Comparison of ENCODE assay signal across 2 cellular contexts in genomic region chrX:19332983-19333382, GRCh38.
A peak's percentile ranks its signal among the peaks of the same experiment; 100 is the strongest.
TF ChIP-seq lines count a peak whose summit lies in the region.

No MANE protein-coding gene starts in this region.

TF ChIP-seq in HepG2, 621 proteins besides CTCF, POLR2A, EP300 and RAD21 (continued from another document):
- TF ChIP-seq PPARG (CRISPR knock-in tag; conservative IDR thresholded peaks at IDR 0.05) (no peak), ZNF704 (CRISPR knock-in tag; IDR thresholded peaks at IDR 0.05; ENCODE audit: borderline replicate concordance) (no peak), GABPA (IDR thresholded peaks at IDR 0.05; ENCODE audit: low read depth, low read length) (no peak), GABPA (CRISPR knock-in tag; IDR thresholded peaks at IDR 0.05; ENCODE audit: low read depth) (no peak), ZNF326 (CRISPR knock-in tag; IDR thresholded peaks at IDR 0.05; ENCODE audit: borderline replicate concordance) (no peak), ZNF598 (CRISPR knock-in tag; IDR thresholded peaks at IDR 0.05; ENCODE audit: borderline replicate concordance) (no peak), POLR2G (IDR thresholded peaks at IDR 0.05; ENCODE audit: low read depth, low read length) (no peak), ZNF12 (CRISPR knock-in tag; IDR thresholded peaks at IDR 0.05) (no peak), ZNF431 (CRISPR knock-in tag; IDR thresholded peaks at IDR 0.05; ENCODE audit: borderline replicate concordance, low read depth) (no peak), REXO4 (CRISPR knock-in tag; IDR thresholded peaks at IDR 0.05; ENCODE audit: borderline replicate concordance) (no peak), ZNF747 (CRISPR knock-in tag; IDR thresholded peaks at IDR 0.05; ENCODE audit: borderline replicate concordance) (no peak), ZMYM2 (CRISPR knock-in tag; IDR thresholded peaks at IDR 0.05) (no peak), KAT2B (IDR thresholded peaks at IDR 0.05; ENCODE audit: borderline replicate concordance, low read depth, low read length) (no peak), ZSCAN22 (CRISPR knock-in tag; IDR thresholded peaks at IDR 0.05) (no peak), SP2 (CRISPR knock-in tag; IDR thresholded peaks at IDR 0.05) (no peak), HNRNPL (IDR thresholded peaks at IDR 0.05; ENCODE audit: low read depth, low read length) (no peak), ZNF800 (CRISPR knock-in tag; IDR thresholded peaks at IDR 0.05) (no peak), PHF8 (CRISPR knock-in tag; IDR thresholded peaks at IDR 0.05) (no peak), ZSCAN12 (CRISPR knock-in tag; IDR thresholded peaks at IDR 0.05) (no peak)
- TF ChIP-seq, protein P1, sequence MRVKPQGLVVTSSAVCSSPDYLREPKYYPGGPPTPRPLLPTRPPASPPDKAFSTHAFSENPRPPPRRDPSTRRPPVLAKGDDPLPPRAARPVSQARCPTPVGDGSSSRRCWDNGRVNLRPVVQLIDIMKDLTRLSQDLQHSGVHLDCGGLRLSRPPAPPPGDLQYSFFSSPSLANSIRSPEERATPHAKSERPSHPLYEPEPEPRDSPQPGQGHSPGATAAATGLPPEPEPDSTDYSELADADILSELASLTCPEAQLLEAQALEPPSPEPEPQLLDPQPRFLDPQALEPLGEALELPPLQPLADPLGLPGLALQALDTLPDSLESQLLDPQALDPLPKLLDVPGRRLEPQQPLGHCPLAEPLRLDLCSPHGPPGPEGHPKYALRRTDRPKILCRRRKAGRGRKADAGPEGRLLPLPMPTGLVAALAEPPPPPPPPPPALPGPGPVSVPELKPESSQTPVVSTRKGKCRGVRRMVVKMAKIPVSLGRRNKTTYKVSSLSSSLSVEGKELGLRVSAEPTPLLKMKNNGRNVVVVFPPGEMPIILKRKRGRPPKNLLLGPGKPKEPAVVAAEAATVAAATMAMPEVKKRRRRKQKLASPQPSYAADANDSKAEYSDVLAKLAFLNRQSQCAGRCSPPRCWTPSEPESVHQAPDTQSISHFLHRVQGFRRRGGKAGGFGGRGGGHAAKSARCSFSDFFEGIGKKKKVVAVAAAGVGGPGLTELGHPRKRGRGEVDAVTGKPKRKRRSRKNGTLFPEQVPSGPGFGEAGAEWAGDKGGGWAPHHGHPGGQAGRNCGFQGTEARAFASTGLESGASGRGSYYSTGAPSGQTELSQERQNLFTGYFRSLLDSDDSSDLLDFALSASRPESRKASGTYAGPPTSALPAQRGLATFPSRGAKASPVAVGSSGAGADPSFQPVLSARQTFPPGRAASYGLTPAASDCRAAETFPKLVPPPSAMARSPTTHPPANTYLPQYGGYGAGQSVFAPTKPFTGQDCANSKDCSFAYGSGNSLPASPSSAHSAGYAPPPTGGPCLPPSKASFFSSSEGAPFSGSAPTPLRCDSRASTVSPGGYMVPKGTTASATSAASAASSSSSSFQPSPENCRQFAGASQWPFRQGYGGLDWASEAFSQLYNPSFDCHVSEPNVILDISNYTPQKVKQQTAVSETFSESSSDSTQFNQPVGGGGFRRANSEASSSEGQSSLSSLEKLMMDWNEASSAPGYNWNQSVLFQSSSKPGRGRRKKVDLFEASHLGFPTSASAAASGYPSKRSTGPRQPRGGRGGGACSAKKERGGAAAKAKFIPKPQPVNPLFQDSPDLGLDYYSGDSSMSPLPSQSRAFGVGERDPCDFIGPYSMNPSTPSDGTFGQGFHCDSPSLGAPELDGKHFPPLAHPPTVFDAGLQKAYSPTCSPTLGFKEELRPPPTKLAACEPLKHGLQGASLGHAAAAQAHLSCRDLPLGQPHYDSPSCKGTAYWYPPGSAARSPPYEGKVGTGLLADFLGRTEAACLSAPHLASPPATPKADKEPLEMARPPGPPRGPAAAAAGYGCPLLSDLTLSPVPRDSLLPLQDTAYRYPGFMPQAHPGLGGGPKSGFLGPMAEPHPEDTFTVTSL (CRISPR knock-in tag; IDR thresholded peaks at IDR 0.05; ENCODE audit: borderline replicate concordance): no peak

TF ChIP-seq in SK-N-SH, 30 proteins besides CTCF, POLR2A, EP300 and RAD21 (continued from another document):
- peak; percentile 43 for TF ChIP-seq CHD2 (IDR thresholded peaks at IDR 0.05; ENCODE audit: low read length, partially characterized antibody)
- TF ChIP-seq, protein P2, sequence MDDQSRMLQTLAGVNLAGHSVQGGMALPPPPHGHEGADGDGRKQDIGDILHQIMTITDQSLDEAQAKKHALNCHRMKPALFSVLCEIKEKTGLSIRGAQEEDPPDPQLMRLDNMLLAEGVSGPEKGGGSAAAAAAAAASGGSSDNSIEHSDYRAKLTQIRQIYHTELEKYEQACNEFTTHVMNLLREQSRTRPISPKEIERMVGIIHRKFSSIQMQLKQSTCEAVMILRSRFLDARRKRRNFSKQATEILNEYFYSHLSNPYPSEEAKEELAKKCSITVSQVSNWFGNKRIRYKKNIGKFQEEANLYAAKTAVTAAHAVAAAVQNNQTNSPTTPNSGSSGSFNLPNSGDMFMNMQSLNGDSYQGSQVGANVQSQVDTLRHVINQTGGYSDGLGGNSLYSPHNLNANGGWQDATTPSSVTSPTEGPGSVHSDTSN (IDR thresholded peaks at IDR 0.05): no peak
